Comparison of ENCODE assay signal across 22 cellular contexts in genomic region chr17:49386373-49386772, GRCh38.
"Had no signal": no experiment of that assay in that cellular context is flagged by ENCODE, and none has a peak within 500 bp of the region (broad histone marks: within the 10 kb centered on the region; RNA-seq: fewer than 3 reads in every experiment).

No MANE protein-coding gene starts in this region.

- ATAC-seq: T-helper 17 cell, WTC11 had no signal

- H3K27me3 Mint-ChIP-seq: activated naive CD4-positive, alpha-beta T cell treated with anti-CD3 and anti-CD28 coated beads, Interleukin-2, amount 50 U/mL, for 24 hours; T-helper 17 cell had no signal

- H3K27ac ChIP-seq: cardiac muscle cell had no signal

- H3K36me3 Mint-ChIP-seq: brain, WTC11 had no signal

- H3K27me3 ChIP-seq: cardiac muscle cell had no signal

- DNase-seq: activated CD4-positive, alpha-beta memory T cell treated with anti-CD3 and anti-CD28 coated beads, Interleukin-2, amount 10 ng/mL, durations not matched to agents 7 days and 5 days; activated CD4-positive, alpha-beta T cell treated with anti-CD3 and anti-CD28 coated beads for 1 hour; activated CD4-positive, alpha-beta T cell treated with anti-CD3 and anti-CD28 coated beads, Interleukin-2, amount 50 U/mL, for 1 hour; activated CD8-positive, alpha-beta memory T cell treated with anti-CD3 and anti-CD28 coated beads, Interleukin-2, amount 50 U/mL, for 48 hours; activated T-cell treated with anti-CD3 and anti-CD28 coated beads, Interleukin-2, amount 50 U/mL, for 1 hour; cerebellar nuclear complex; Karpas-422; NCI-H1048; NCI-H1417; NCI-H1930; NCI-H2171; NCI-H226; NCI-H526; NCI-H774; SIG-M5; T-helper 17 cell; T-helper 9 cell had no signal

- H3K9me3 Mint-ChIP-seq: activated CD4-positive, alpha-beta memory T cell treated with anti-CD3 and anti-CD28 coated beads, Interleukin-2, amount 10 ng/mL, durations not matched to agents 7 days and 5 days; WTC11 had no signal

- FAIRE-seq: astrocyte had no signal

- H3K36me3 ChIP-seq: cardiac muscle cell had no signal

- H3K4me3 ChIP-seq: cardiac muscle cell had no signal

- H3K27ac Mint-ChIP-seq: brain, WTC11 had no signal

- H3K4me3 Mint-ChIP-seq: activated CD4-positive, alpha-beta memory T cell treated with anti-CD3 and anti-CD28 coated beads, Interleukin-2, amount 10 ng/mL, durations not matched to agents 7 days and 5 days; activated naive CD4-positive, alpha-beta T cell treated with anti-CD3 and anti-CD28 coated beads, Interleukin-2, amount 50 U/mL, for 24 hours; brain; T-helper 17 cell; WTC11 had no signal
